20 cellular contexts compared by ENCODE assay signal in the genomic region with DNA sequence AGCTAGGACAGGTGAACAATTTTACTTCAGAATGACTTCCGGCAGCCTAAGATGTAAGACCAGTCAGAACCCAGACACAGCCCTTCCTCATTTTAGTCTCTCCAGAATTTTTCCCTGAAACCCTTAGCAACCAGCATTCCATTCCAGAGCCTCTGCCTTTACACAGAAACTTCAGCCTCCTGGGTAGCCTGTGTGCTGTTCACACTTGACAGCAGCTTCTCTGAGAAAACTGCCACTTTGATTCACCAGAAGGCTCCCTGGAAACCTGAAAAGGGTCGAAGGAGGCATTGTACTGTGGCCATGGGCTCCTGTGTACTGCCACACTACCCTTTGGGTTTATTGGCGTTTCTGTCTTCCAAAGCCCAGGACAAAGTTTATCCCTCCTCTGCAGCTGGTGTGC. TPM values are rescaled to one million over a fixed set of nuclear protein-coding genes. Genes with fewer than 3 reads are reported as not detected.
DNase-seq lines count a peak whose midpoint lies in the region; ATAC-seq and TF ChIP-seq lines count a peak whose summit lies in the region.
"Had no signal": no experiment of that assay in that cellular context is flagged by ENCODE, and none has a peak within 500 bp of the region (broad histone marks: within the 10 kb centered on the region; RNA-seq: fewer than 3 reads in every experiment).

No MANE protein-coding gene starts in this region.

- WGBS in IMR-90 (ENCODE audit: extremely low coverage in 2 of 2, insufficient read length in 1 of 2), 2 experiments = 90% methylated on average over 2 of the region's 3 CpGs; no CpG with 5 or more reads in 1 of the 2 experiments
- WGBS in mesodermal cell (ENCODE audit: insufficient coverage in 2 of 2), 2 experiments = 59 to 75% methylated on average over 2 to 3 of the region's 3 CpGs

- H4K5ac ChIP-seq in IMR-90 (ENCODE audit: low read depth, low read length) = no peak overlapping the region

- H3K23ac ChIP-seq in IMR-90 (ENCODE audit: low read depth, low read length) = no peak overlapping the region

- no peak overlapping the region for H2BK5ac ChIP-seq in IMR-90 (ENCODE audit: low read depth, low read length, poor library complexity, severe bottlenecking)

- TF ChIP-seq RAD21 in IMR-90 (IDR thresholded peaks at IDR 0.05; ENCODE audit: low read length) = no peak

- dilution Hi-C loops in IMR-90 (cut with HindIII; ENCODE audit: low sequenced_read_pairs, unreplicated experiment) = no loop called here

- no peak overlapping the region for H2AFZ ChIP-seq in IMR-90 (replicated peaks; ENCODE audit: low read length, poor library complexity)

- ATAC-seq in IMR-90 (ENCODE audit: low read depth) (peak; percentile 37), GM18861 (IDR thresholded peaks at IDR 0.05; ENCODE audit: unreplicated experiment) (no peak)
- ATAC-seq: Panc1 had no signal

- peaks cover 7% of the 10 kb centered on the region for H3K9me1 ChIP-seq in IMR-90 (ENCODE audit: insufficient read depth, low read length)

- no peak overlapping the region for H3K4ac ChIP-seq in IMR-90 (ENCODE audit: low read depth, low read length)

- in situ Hi-C loops in IMR-90 (cut with MboI; ENCODE audit: low sequenced_read_pairs) = no loop called here

- no TSS peak for BruUV-seq in IMR-90 (replicated peaks; lab: Mats Ljungman, UMichigan)

- H3K14ac ChIP-seq in IMR-90 (replicated peaks; ENCODE audit: low read depth, low read length) = no peak overlapping the region

- no peak overlapping the region for H2BK15ac ChIP-seq in IMR-90 (ENCODE audit: low read depth, low read length)

- intact Hi-C loops in IMR-90 (cut with micrococcal nuclease) (no loop called here), colonic mucosa (cut with DNase I) (no loop called here)

- no peaks in the 10 kb centered on the region for H3K27me3 ChIP-seq in IMR-90 (ENCODE audit: control insufficient read depth, insufficient read depth, low read length)
- no peaks in the 10 kb centered on the region for H3K27me3 ChIP-seq in stomach smooth muscle (ENCODE audit: control insufficient read depth in 1 of 2, insufficient read depth in 2 of 2, low read length in 2 of 2)
- no peaks in the 10 kb centered on the region for H3K27me3 ChIP-seq in colonic mucosa
- H3K27me3 ChIP-seq: neutrophil, SJCRH30 had no signal

- CTCF ChIA-PET in IMR-90 (lab: Yijun Ruan, JAX) = interaction anchor here (0.6 kb wide), 1 partner anchor 60 kb away, joined by 4 read pairs; no protein-coding TSS in a partner anchor

- H3K9me3 ChIP-seq in IMR-90 (ENCODE audit: control insufficient read depth, insufficient read depth, low read length) (no peaks in the 10 kb centered on the region), mesodermal cell (ENCODE audit: control insufficient read depth, low read length) (no peaks in the 10 kb centered on the region), stomach smooth muscle (ENCODE audit: control insufficient read depth in 2 of 2, low read length in 2 of 2) (no peaks in the 10 kb centered on the region), colonic mucosa (no peaks in the 10 kb centered on the region)
- H3K9me3 ChIP-seq: neutrophil, SJCRH30 had no signal

- no peak overlapping the region for H3K18ac ChIP-seq in IMR-90 (ENCODE audit: low read depth, low read length)

- no peak for TF ChIP-seq CTCF in IMR-90 (conservative IDR thresholded peaks at IDR 0.05; ENCODE audit: low read depth, low read length)
- TF ChIP-seq CTCF in foreskin fibroblast (IDR thresholded peaks at IDR 0.05; ENCODE audit: low read depth, low read length) = no peak
- TF ChIP-seq CTCF in colonic mucosa (IDR thresholded peaks at IDR 0.05) = no peak

- no peak overlapping the region for H2AK9ac ChIP-seq in IMR-90 (replicated peaks; ENCODE audit: low read depth, low read length, poor library complexity)

- peaks cover 2% of the 10 kb centered on the region; the same call in 1 of the 2 replicates for H3K4me1 ChIP-seq in IMR-90 (ENCODE audit: control insufficient read depth, insufficient read depth, low read length)
- H3K4me1 ChIP-seq in mesodermal cell (ENCODE audit: control insufficient read depth, insufficient read depth, low read length, poor library complexity, severe bottlenecking) = peaks cover 12% of the 10 kb centered on the region
- peaks cover 12% of the 10 kb centered on the region for H3K4me1 ChIP-seq in stomach smooth muscle (ENCODE audit: control insufficient read depth, insufficient read depth, low read length)
- H3K4me1 ChIP-seq in colonic mucosa = no peaks in the 10 kb centered on the region
- H3K4me1 ChIP-seq: SJCRH30 had no signal

- H3K36me3 ChIP-seq in IMR-90 (ENCODE audit: control insufficient read depth, insufficient read depth, low read length) (peaks cover 71% of the 10 kb centered on the region), mesodermal cell (ENCODE audit: control insufficient read depth, insufficient read depth, low read length) (peaks cover 76% of the 10 kb centered on the region), stomach smooth muscle (ENCODE audit: control insufficient read depth in 2 of 2, insufficient read depth in 2 of 2, low read length in 2 of 2) (peaks cover 56 to 66% of the 10 kb centered on the region in 2 donors), colonic mucosa (peaks cover 6% of the 10 kb centered on the region)

- H3K9ac ChIP-seq in IMR-90 (ENCODE audit: low read depth, low read length) = no peak overlapping the region
- H3K9ac ChIP-seq in stomach smooth muscle (ENCODE audit: low read length in 2 of 2) = peak overlapping the region in 1 of 2 donors; percentile 13
- no peak overlapping the region for H3K9ac ChIP-seq in colonic mucosa (ENCODE audit: low read depth in 2 of 2, low read length in 2 of 2)

- DNase-seq in IMR-90 (no peak), dedifferentiated amniotic fluid mesenchymal stem cell (ENCODE audit: extremely low spot score) (peak; percentile 15), foreskin fibroblast (no peak), colonic mucosa (no peak), NCI-H526 treated with DMSO at 0.1 percent for 48 hours (lab: John Stamatoyannopoulos, UW) (no peak)
- DNase-seq: activated CD4-positive, alpha-beta T cell treated with anti-CD3 and anti-CD28 coated beads, Interleukin-2, amount 50 U/mL, for 1 hour; activated CD8-positive, alpha-beta memory T cell treated with anti-CD3 and anti-CD28 coated beads, Interleukin-2, amount 50 U/mL, for 48 hours; activated gamma-delta T cell; cerebellar nuclear complex; DMS 273 treated with DMSO at 0.1 percent for 48 hours; GDM1; kidney glomerular epithelial cell; NCI-H1092 treated with DMSO at 0.1 percent for 48 hours; NCI-H2081; SJCRH30 had no signal

- H3K27ac ChIP-seq in IMR-90 (ENCODE audit: insufficient read depth, low read length) (no peak overlapping the region), mesodermal cell (ENCODE audit: low read depth, low read length, severe bottlenecking) (peak overlapping the region; percentile 67), stomach smooth muscle (ENCODE audit: low read length) (peak overlapping the region; percentile 58), colonic mucosa (no peak overlapping the region)
- H3K27ac ChIP-seq: neutrophil, SJCRH30 had no signal

- no peak overlapping the region for H3K4me2 ChIP-seq in IMR-90 (ENCODE audit: low read depth, low read length)

- no peaks in the 10 kb centered on the region for H3K79me1 ChIP-seq in IMR-90 (ENCODE audit: low read depth in 1 of 2, low read length in 2 of 2)

- H2BK20ac ChIP-seq in IMR-90 (ENCODE audit: low read depth, low read length) = no peak overlapping the region

- H3K4me3 ChIP-seq in IMR-90 (ENCODE audit: insufficient read depth, low read depth, low read length) (no peak overlapping the region), mesodermal cell (ENCODE audit: extremely low read depth, insufficient read depth, low read length, poor library complexity, severe bottlenecking) (no peak overlapping the region), stomach smooth muscle (ENCODE audit: low read length in 2 of 2) (peak overlapping the region in 1 of 2 donors; percentile 22), foreskin fibroblast (ENCODE audit: low read depth in 1 of 2, low read length in 2 of 2) (no peak overlapping the region), colonic mucosa (no peak overlapping the region)
- H3K4me3 ChIP-seq: SJCRH30 had no signal

- no peak overlapping the region for H4K91ac ChIP-seq in IMR-90 (ENCODE audit: insufficient read depth, low read depth, low read length)

- no peak for TF ChIP-seq POLR2A in IMR-90 (IDR thresholded peaks at IDR 0.05; ENCODE audit: low read depth, low read length)

- H4K20me1 ChIP-seq in IMR-90 (ENCODE audit: insufficient read depth, low read length) = no peaks in the 10 kb centered on the region

- H2AK5ac ChIP-seq in IMR-90 (ENCODE audit: low read depth, low read length) = no peak overlapping the region

- POLR2A ChIA-PET in IMR-90 (lab: Charles Lee; ENCODE audit: unreplicated experiment) = no interaction called here

- no peak overlapping the region for H4K8ac ChIP-seq in IMR-90 (ENCODE audit: low read depth in 2 of 2, low read length in 2 of 2)

- no peak overlapping the region for H3K56ac ChIP-seq in IMR-90 (ENCODE audit: extremely low read depth, insufficient read depth, low read length)

- no peak overlapping the region for H2BK120ac ChIP-seq in IMR-90 (ENCODE audit: low read depth, low read length)

TF ChIP-seq in IMR-90, 13 proteins besides CTCF, POLR2A, EP300 and RAD21 (continues in another document):
- TF ChIP-seq MAFK (IDR thresholded peaks at IDR 0.05; ENCODE audit: low read depth, low read length) (no peak), NFE2L2 (IDR thresholded peaks at IDR 0.05; ENCODE audit: low read depth, low read length) (no peak), MXI1 (IDR thresholded peaks at IDR 0.05; ENCODE audit: borderline replicate concordance, low read depth, low read length) (no peak), RCOR1 (IDR thresholded peaks at IDR 0.05; ENCODE audit: insufficient replicate concordance, low read length) (no peak)

RNA-seq across cellular contexts. Expression of gene HYI, which starts 17.4 kb away (rescaled TPM):
- total RNA-seq in IMR-90 (2012; rRNA removed) = 21.5 and 25.0 TPM in 2 replicates
- polyA plus RNA-seq in IMR-90 (2012; rRNA removed) = 53.7 and 66.7 TPM in 2 replicates
- polyA plus RNA-seq in IMR-90 (2012; cell fraction: cytosol; rRNA removed) = 46.3 and 63.2 TPM in 2 replicates
- 204 and 236 TPM in 2 replicates for polyA plus RNA-seq in IMR-90 (2012; cell fraction: nucleus; rRNA removed; ENCODE audit: low replicate concordance)
- 29.0 TPM for polyA plus RNA-seq in mesodermal cell (2013, experiment 1 of 2)
- 26.3 TPM for polyA plus RNA-seq in mesodermal cell (2013, experiment 2 of 2)
- total RNA-seq in colonic mucosa = 10 to 100 TPM; 50.8 to 55.6 TPM
- total RNA-seq: SJCRH30 had no signal

RNA-seq across cellular contexts. Expression of gene SZT2, which starts 46.7 kb away (rescaled TPM):
- total RNA-seq in IMR-90 (2012; rRNA removed) (9.5 and 9.7 TPM in 2 replicates), colonic mucosa (10 to 100 TPM; 34.8 to 50.5 TPM)
- polyA plus RNA-seq in IMR-90 (2012; rRNA removed) = 14.3 and 15.7 TPM in 2 replicates
- 5.1 and 7.2 TPM in 2 replicates for polyA plus RNA-seq in IMR-90 (2012; cell fraction: cytosol; rRNA removed)
- 42.3 and 80.6 TPM in 2 replicates for polyA plus RNA-seq in IMR-90 (2012; cell fraction: nucleus; rRNA removed; ENCODE audit: low replicate concordance)
- 12.1 TPM for polyA plus RNA-seq in mesodermal cell (2013, experiment 1 of 2)
- polyA plus RNA-seq in mesodermal cell (2013, experiment 2 of 2) = 11.5 TPM

RNA-seq across cellular contexts. Expression of gene MED8, which starts 46.8 kb away (rescaled TPM):
- total RNA-seq in IMR-90 (2012; rRNA removed) (114 and 120 TPM in 2 replicates), colonic mucosa (10 to 100 TPM; 39.2 to 51.3 TPM)
- polyA plus RNA-seq in IMR-90 (2012; rRNA removed) = 53.7 and 61.1 TPM in 2 replicates
- 35.0 and 38.5 TPM in 2 replicates for polyA plus RNA-seq in IMR-90 (2012; cell fraction: cytosol; rRNA removed)
- 37.4 and 89.5 TPM in 2 replicates for polyA plus RNA-seq in IMR-90 (2012; cell fraction: nucleus; rRNA removed; ENCODE audit: low replicate concordance)
- 36.3 TPM for polyA plus RNA-seq in mesodermal cell (2013, experiment 1 of 2)
- polyA plus RNA-seq in mesodermal cell (2013, experiment 2 of 2) = 33.5 TPM

Comparison
In these comparisons a context has a peak if more than half of its experiments do, and no peak if none do; other contexts are left out.
1. H3K27ac ChIP-seq: peak in mesodermal cell (single experiment) and stomach smooth muscle (single experiment); none in IMR-90 (single experiment) and colonic mucosa (single experiment).